9 cellular contexts compared by ENCODE assay signal in genomic region chr1:11935040-11935378, GRCh38. TPM values are rescaled to one million over a fixed set of nuclear protein-coding genes. Genes with fewer than 3 reads are reported as not detected.
DNase-seq lines count a peak whose midpoint lies in the region; ATAC-seq, FAIRE-seq and TF ChIP-seq lines count a peak whose summit lies in the region.
"Had no signal": no experiment of that assay in that cellular context is flagged by ENCODE, and none has a peak within 500 bp of the region (broad histone marks: within the 10 kb centered on the region; RNA-seq: fewer than 3 reads in every experiment).

No MANE protein-coding gene starts in this region.

- H3K9me3 Mint-ChIP-seq in CD4-positive, alpha-beta memory T cell = no peaks in the 10 kb centered on the region
- H3K9me3 Mint-ChIP-seq in IgD-negative memory B cell (no peaks in the 10 kb centered on the region), nephron progenitor cell (no peaks in the 10 kb centered on the region)
- H3K9me3 Mint-ChIP-seq in dendritic cell treated with granulocyte-macrophage colony-stimulating factor and Interleukin-4, amounts not matched to agents 40 ng/mL and 50 ng/mL, for 4 days = no peaks in the 10 kb centered on the region

- H3K4me3 ChIP-seq in CD4-positive, alpha-beta memory T cell (ENCODE audit: low read length in 2 of 2) = peak overlapping the region; percentile 33 to 67

- POLR2A ChIA-PET in CD4-positive, alpha-beta memory T cell (lab: Charles Lee; ENCODE audit: partially characterized antibody) = interaction anchor here (1.0 to 12.0 kb wide), 5 partner anchors 8 to 45 kb away, joined by 3 to 116 read pairs (median 4); partner anchors contain the start of genes KIAA2013 and MFN2

- H3K27ac ChIP-seq in CD4-positive, alpha-beta memory T cell (ENCODE audit: low read depth, low read length) = peak overlapping the region; percentile 47

- H3K27ac Mint-ChIP-seq in CD4-positive, alpha-beta memory T cell = peak overlapping the region in 1 of 7 donors; percentile 53
- H3K27ac Mint-ChIP-seq in IgD-negative memory B cell (peak overlapping the region in 1 of 3 donors; percentile 46), nephron progenitor cell (no peak overlapping the region)
- peak overlapping the region; percentile 85 for H3K27ac Mint-ChIP-seq in dendritic cell treated with granulocyte-macrophage colony-stimulating factor and Interleukin-4, amounts not matched to agents 40 ng/mL and 50 ng/mL, for 4 days

- ATAC-seq in HG03457 (IDR thresholded peaks at IDR 0.05; ENCODE audit: unreplicated experiment) (no peak), HG02763 (IDR thresholded peaks at IDR 0.05; ENCODE audit: unreplicated experiment) (no peak)

- CTCF ChIA-PET in CD4-positive, alpha-beta memory T cell (lab: Charles Lee; ENCODE audit: partially characterized antibody) = no interaction called here

- no peaks in the 10 kb centered on the region for H3K27me3 ChIP-seq in CD4-positive, alpha-beta memory T cell (ENCODE audit: insufficient read depth, low read length)

- no peak for TF ChIP-seq CTCF in nephron progenitor cell (IDR thresholded peaks at IDR 0.05)

- H3K9me3 ChIP-seq in CD4-positive, alpha-beta memory T cell (ENCODE audit: control insufficient read depth in 1 of 2, low read length in 2 of 2) = no peaks in the 10 kb centered on the region

- no peak for FAIRE-seq in frontal cortex (lab: Jason Lieb, UNC)
- FAIRE-seq: islet of Langerhans had no signal

- intact Hi-C loops in CD4-positive, alpha-beta memory T cell (cut with micrococcal nuclease) = no loop called here
- intact Hi-C loops in dendritic cell treated with granulocyte-macrophage colony-stimulating factor and Interleukin-4, amounts not matched to agents 40 ng/mL and 50 ng/mL, for 4 days (cut with micrococcal nuclease) = no loop called here

- no peaks in the 10 kb centered on the region for H3K36me3 Mint-ChIP-seq in CD4-positive, alpha-beta memory T cell
- H3K36me3 Mint-ChIP-seq in IgD-negative memory B cell = no peaks in the 10 kb centered on the region
- peaks cover 42% of the 10 kb centered on the region for H3K36me3 Mint-ChIP-seq in dendritic cell treated with granulocyte-macrophage colony-stimulating factor and Interleukin-4, amounts not matched to agents 40 ng/mL and 50 ng/mL, for 4 days (ENCODE audit: low read depth)
- H3K36me3 Mint-ChIP-seq in nephron progenitor cell (ENCODE audit: low read depth) = peaks cover 6% of the 10 kb centered on the region

- peak overlapping the region; percentile 82 to 90 (median 84) for H3K4me3 Mint-ChIP-seq in CD4-positive, alpha-beta memory T cell
- peak overlapping the region; percentile 89 to 94 (median 92) for H3K4me3 Mint-ChIP-seq in IgD-negative memory B cell
- H3K4me3 Mint-ChIP-seq in dendritic cell treated with granulocyte-macrophage colony-stimulating factor and Interleukin-4, amounts not matched to agents 40 ng/mL and 50 ng/mL, for 4 days = peak overlapping the region; percentile 83
- peak overlapping the region; percentile 78 for H3K4me3 Mint-ChIP-seq in nephron progenitor cell

- H3K4me1 Mint-ChIP-seq in CD4-positive, alpha-beta memory T cell = peaks cover 0 to 5% (median 0%) of the 10 kb centered on the region in 4 donors
- H3K4me1 Mint-ChIP-seq in IgD-negative memory B cell (peaks cover 0 to 2% (median 0%) of the 10 kb centered on the region in 3 donors), nephron progenitor cell (peaks cover 60% of the 10 kb centered on the region)
- H3K4me1 Mint-ChIP-seq in dendritic cell treated with granulocyte-macrophage colony-stimulating factor and Interleukin-4, amounts not matched to agents 40 ng/mL and 50 ng/mL, for 4 days (ENCODE audit: low read depth) = peaks cover 37% of the 10 kb centered on the region

- peaks cover 11% of the 10 kb centered on the region for H3K4me1 ChIP-seq in CD4-positive, alpha-beta memory T cell (ENCODE audit: insufficient read depth, low read length)

- DNase-seq in CD4-positive, alpha-beta memory T cell = no peak
- DNase-seq in nephron progenitor cell = no peak
- no peak for DNase-seq in NCI-H1930 (lab: John Stamatoyannopoulos, UW)
- DNase-seq in frontal cortex (ENCODE audit: low spot score in 2 of 2) = no peak

- H3K36me3 ChIP-seq in CD4-positive, alpha-beta memory T cell (ENCODE audit: insufficient read depth, low read length) = no peaks in the 10 kb centered on the region

- no peaks in the 10 kb centered on the region for H3K27me3 Mint-ChIP-seq in CD4-positive, alpha-beta memory T cell
- H3K27me3 Mint-ChIP-seq in IgD-negative memory B cell = no peaks in the 10 kb centered on the region
- no peaks in the 10 kb centered on the region for H3K27me3 Mint-ChIP-seq in dendritic cell treated with granulocyte-macrophage colony-stimulating factor and Interleukin-4, amounts not matched to agents 40 ng/mL and 50 ng/mL, for 4 days
- H3K27me3 Mint-ChIP-seq in nephron progenitor cell (ENCODE audit: low read depth, poor library complexity) = no peaks in the 10 kb centered on the region

RNA-seq across cellular contexts. Expression of gene PLOD1, which starts 0.5 kb away (rescaled TPM):
- 1 to 10 TPM; 2.9 to 3.6 TPM for total RNA-seq in CD4-positive, alpha-beta memory T cell
- polyA plus RNA-seq in CD4-positive, alpha-beta memory T cell = 1 to 10 TPM; 2.5 to 2.6 TPM
- polyA plus RNA-seq in IgD-negative memory B cell = 6.5 TPM
- total RNA-seq in frontal cortex = 15.5 TPM

RNA-seq across cellular contexts. Expression of gene KIAA2013, which starts 8.8 kb away (rescaled TPM):
- total RNA-seq in CD4-positive, alpha-beta memory T cell = 10 to 100 TPM; 34.5 to 34.6 TPM
- 10 to 100 TPM; 28.4 to 52.6 TPM for polyA plus RNA-seq in CD4-positive, alpha-beta memory T cell
- polyA plus RNA-seq in IgD-negative memory B cell = 29.7 TPM
- 20.0 TPM for total RNA-seq in frontal cortex

RNA-seq across cellular contexts. Expression of gene MFN2, which starts 45.2 kb away (rescaled TPM):
- 10 to 100 TPM; 44.0 to 53.7 TPM for total RNA-seq in CD4-positive, alpha-beta memory T cell
- polyA plus RNA-seq in CD4-positive, alpha-beta memory T cell = 10 to 100 TPM; 29.0 to 29.5 TPM
- polyA plus RNA-seq in IgD-negative memory B cell = 31.2 TPM
- total RNA-seq in frontal cortex = 42.0 TPM
